ENCODE assay signal across 8 cellular contexts in the genomic region with DNA sequence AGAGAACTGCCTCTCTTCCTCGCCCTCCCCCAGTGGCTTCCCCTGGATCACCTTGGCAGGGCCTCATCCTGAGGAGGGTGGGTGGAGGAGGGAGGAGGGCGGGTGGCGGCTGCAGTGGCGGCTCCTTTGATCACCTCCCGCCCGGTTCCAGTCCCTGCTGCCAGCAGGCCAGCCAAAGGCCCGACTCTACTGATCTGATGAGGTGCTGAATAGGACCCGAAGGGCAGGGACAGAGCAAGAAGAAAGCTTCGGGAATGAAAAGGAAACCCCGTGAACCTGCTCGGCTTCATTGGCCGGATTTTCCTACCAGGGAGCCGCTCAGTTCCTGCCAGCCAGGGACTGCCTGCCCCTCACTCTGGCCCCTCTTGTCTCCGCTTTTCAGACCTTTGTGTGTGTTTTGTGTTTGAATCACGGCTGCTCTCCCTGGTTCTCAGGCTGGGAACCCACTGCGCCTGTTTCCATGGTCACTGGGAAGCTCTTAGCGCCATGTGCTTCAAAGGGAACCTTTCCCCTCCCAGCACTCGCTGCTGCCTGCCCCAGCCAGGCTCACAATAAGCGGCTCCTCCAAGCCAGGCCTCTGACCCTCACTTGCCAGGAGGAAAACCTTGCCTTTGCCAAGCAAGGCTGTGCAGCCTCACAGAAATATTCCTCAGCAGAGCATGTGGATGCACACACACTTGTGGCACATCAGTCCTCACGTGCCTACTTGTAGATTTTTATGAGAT. TPM values are rescaled to one million over a fixed set of nuclear protein-coding genes. Genes with fewer than 3 reads are reported as not detected.
DNase-seq lines count a peak whose midpoint lies in the region; ATAC-seq and TF ChIP-seq lines count a peak whose summit lies in the region.

No MANE protein-coding gene starts in this region.

- H3K23ac ChIP-seq in neuronal stem cell (ENCODE audit: low read depth, low read length, poor library complexity) = no peak overlapping the region

- peaks cover 2 to 4% of the 10 kb centered on the region in 2 donors for H3K9me3 ChIP-seq in neuronal stem cell (replicated peaks in 1 of 2; ENCODE audit: control insufficient read depth in 2 of 2, insufficient read depth in 1 of 2, low read depth in 1 of 2, low read length in 2 of 2)

- no peak for ATAC-seq in GM18907 (IDR thresholded peaks at IDR 0.05; ENCODE audit: unreplicated experiment)
- ATAC-seq in GM19328 (IDR thresholded peaks at IDR 0.05; ENCODE audit: unreplicated experiment) = no peak
- ATAC-seq in HG03135 (IDR thresholded peaks at IDR 0.05; ENCODE audit: unreplicated experiment) = no peak

- H4K8ac ChIP-seq in neuronal stem cell (ENCODE audit: low read depth, low read length) = no peak overlapping the region

- H2AK5ac ChIP-seq in neuronal stem cell (ENCODE audit: low read depth, low read length) = no peak overlapping the region

- H3K4ac ChIP-seq in neuronal stem cell (ENCODE audit: low read length) = no peak overlapping the region

- peak overlapping the region; percentile 77 for H3K4me3 Mint-ChIP-seq in glutamatergic neuron (ENCODE audit: unreplicated experiment)

- H2BK120ac ChIP-seq in neuronal stem cell (ENCODE audit: low read depth, low read length) = no peak overlapping the region

- no peak overlapping the region for H2BK12ac ChIP-seq in neuronal stem cell (ENCODE audit: low read length)

- H3K27ac ChIP-seq in neuronal stem cell (replicated peaks; ENCODE audit: low read length) = peak overlapping the region; percentile 77

- no peaks in the 10 kb centered on the region for H3K9me3 Mint-ChIP-seq in glutamatergic neuron (ENCODE audit: unreplicated experiment)

- no CpG with 5 or more reads among the region's 20 CpGs for WGBS in neuronal stem cell (ENCODE audit: extremely low coverage in 2 of 2, insufficient read length in 2 of 2, insufficient replicate concordance in 1 of 2), 2 donors

- H3K4me1 Mint-ChIP-seq in glutamatergic neuron (ENCODE audit: low read depth, unreplicated experiment) = peaks cover 13% of the 10 kb centered on the region

- H3K4me2 ChIP-seq in neuronal stem cell (ENCODE audit: insufficient read depth, low read length, poor library complexity, severe bottlenecking) = peak overlapping the region; percentile 54

- H2BK15ac ChIP-seq in neuronal stem cell (ENCODE audit: low read length) = no peak overlapping the region

- no peaks in the 10 kb centered on the region for H3K27me3 Mint-ChIP-seq in glutamatergic neuron (ENCODE audit: unreplicated experiment)

- no peak overlapping the region for H3K9ac ChIP-seq in neuronal stem cell (ENCODE audit: low read depth, low read length, poor library complexity)

- peak overlapping the region; percentile 61 for H2AFZ ChIP-seq in neuronal stem cell (ENCODE audit: low read length)

- H2BK5ac ChIP-seq in neuronal stem cell (ENCODE audit: low read length) = no peak overlapping the region

- peaks cover 15 to 22% of the 10 kb centered on the region in 2 donors for H3K4me1 ChIP-seq in neuronal stem cell (ENCODE audit: control insufficient read depth in 2 of 2, insufficient read depth in 1 of 2, low read depth in 1 of 2, low read length in 2 of 2)

- H3K27ac Mint-ChIP-seq in glutamatergic neuron (ENCODE audit: unreplicated experiment) = peak overlapping the region; percentile 73

- peak overlapping the region; percentile 11 for H3K18ac ChIP-seq in neuronal stem cell (ENCODE audit: low read length)

- no peaks in the 10 kb centered on the region for H3K79me1 ChIP-seq in neuronal stem cell (ENCODE audit: low read depth, low read length)

- H3K4me3 ChIP-seq in neuronal stem cell (ENCODE audit: low read length in 2 of 2) = peak overlapping the region in 1 of 2 donors; percentile 43

- H3K14ac ChIP-seq in neuronal stem cell (ENCODE audit: low read length) = no peak overlapping the region

- no peak for TF ChIP-seq CTCF in glutamatergic neuron (IDR thresholded peaks at IDR 0.05; ENCODE audit: partially characterized antibody, unreplicated experiment)

- peak; percentile 52 for DNase-seq in DMS153 treated with DMSO at 0.1 percent for 48 hours (lab: John Stamatoyannopoulos, UW; ENCODE audit: unreplicated experiment)
- peak; percentile 3 for DNase-seq in NCI-H2196 treated with DMSO at 0.1 percent for 48 hours (lab: John Stamatoyannopoulos, UW; ENCODE audit: unreplicated experiment)
- DNase-seq in glutamatergic neuron = peak; percentile 55
- peak; percentile 88 for DNase-seq in neuronal stem cell (ENCODE audit: low spot score)
- no peak for DNase-seq in Kasumi-1 (lab: John Stamatoyannopoulos, UW)

- H4K91ac ChIP-seq in neuronal stem cell (ENCODE audit: low read depth, low read length, poor library complexity) = no peak overlapping the region

- H3K27me3 ChIP-seq in neuronal stem cell (ENCODE audit: control insufficient read depth in 3 of 3, insufficient read depth in 3 of 3, low read depth in 1 of 3, low read length in 3 of 3) = no peaks in the 10 kb centered on the region

- H3K36me3 ChIP-seq in neuronal stem cell (replicated peaks in 1 of 2; ENCODE audit: control insufficient read depth in 2 of 2, insufficient read depth in 2 of 2, low read length in 2 of 2) = peaks cover 0 to 8% of the 10 kb centered on the region in 2 donors

- no peaks in the 10 kb centered on the region for H3K36me3 Mint-ChIP-seq in glutamatergic neuron (ENCODE audit: unreplicated experiment)

RNA-seq across cellular contexts. Expression of a gene that starts 56.8 kb away (rescaled TPM):
- not detected for total RNA-seq in glutamatergic neuron (ENCODE audit: unreplicated experiment)
- not detected for polyA plus RNA-seq in neuronal stem cell (2013, experiment 1 of 2)
- polyA plus RNA-seq in neuronal stem cell (2013, experiment 2 of 2) = not detected

Comparison
In these comparisons a context has a peak if more than half of its experiments do, and no peak if none do; other contexts are left out.
1. DNase-seq: peak in DMS153 treated with DMSO at 0.1 percent for 48 hours (single experiment), NCI-H2196 treated with DMSO at 0.1 percent for 48 hours (single experiment), glutamatergic neuron (single experiment) and neuronal stem cell (single experiment); none in Kasumi-1 (0 of 2).